ENCODE assay signal across 9 cellular contexts in the genomic region with DNA sequence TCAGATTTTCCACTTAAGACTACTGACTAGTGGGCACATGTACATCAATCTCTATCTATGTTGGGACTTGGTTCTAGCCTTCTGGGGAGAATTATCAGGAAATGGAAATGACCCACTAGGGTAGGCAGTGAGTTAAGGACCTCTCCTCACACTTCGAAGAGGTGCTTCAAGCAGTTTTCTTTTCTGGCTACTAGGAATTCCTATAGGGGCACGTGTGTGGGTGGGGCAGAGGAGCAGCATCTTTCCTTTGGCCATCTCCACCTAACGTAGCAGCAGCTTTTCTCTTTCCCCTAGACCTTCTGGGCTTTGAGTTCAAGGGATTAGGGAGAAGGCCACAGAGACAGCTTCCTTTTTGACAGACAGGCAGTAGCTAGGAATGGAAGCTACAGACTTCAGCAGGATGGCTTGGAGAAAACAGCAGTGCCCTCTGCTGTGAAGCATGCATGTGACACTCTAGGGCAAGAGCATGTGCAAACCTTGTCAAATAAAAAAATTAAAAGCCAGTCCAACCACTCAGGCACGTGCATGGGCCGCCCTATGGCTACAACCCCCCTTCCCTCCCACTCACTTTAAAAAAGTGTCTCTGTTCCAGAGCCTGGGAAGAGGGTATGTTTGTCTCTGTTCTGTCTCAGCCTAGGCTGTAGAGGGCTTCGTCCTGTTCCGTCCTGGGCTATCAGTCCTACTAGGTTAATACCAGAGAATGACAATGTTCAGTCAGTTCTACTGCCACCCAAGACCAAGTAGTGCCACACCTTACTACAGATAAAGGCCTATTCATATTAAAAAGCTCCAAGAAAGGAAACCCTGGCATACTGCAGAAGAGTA. TPM values are rescaled to one million over a fixed set of nuclear protein-coding genes. Genes with fewer than 3 reads are reported as not detected.
A peak's percentile ranks its signal among the peaks of the same experiment; 100 is the strongest.
DNase-seq lines count a peak whose midpoint lies in the region; ATAC-seq and TF ChIP-seq lines count a peak whose summit lies in the region.
"Had no signal": no experiment of that assay in that cellular context is flagged by ENCODE, and none has a peak within 500 bp of the region (broad histone marks: within the 10 kb centered on the region; RNA-seq: fewer than 3 reads in every experiment).

No MANE protein-coding gene starts in this region.

- ATAC-seq in esophagus mucosa: peak; percentile 74

- no peaks in the 10 kb centered on the region for H3K9me2 ChIP-seq in neural cell (ENCODE audit: insufficient read depth, low read length)

- H3K4me3 ChIP-seq in HFF-Myc (replicated peaks; ENCODE audit: low read depth, low read length): no peak overlapping the region
- H3K4me3 ChIP-seq in neural cell (ENCODE audit: low read length): no peak overlapping the region

- TF ChIP-seq EP300 in neural cell (conservative IDR thresholded peaks at IDR 0.05; ENCODE audit: poor library complexity, severe bottlenecking): no peak

- no peaks in the 10 kb centered on the region for H3K9me3 ChIP-seq in neural cell (ENCODE audit: low read length)
- H3K9me3 ChIP-seq: neutrophil had no signal

- H3K27me3 ChIP-seq in neural cell (ENCODE audit: insufficient read depth, low read depth, low read length): no peaks in the 10 kb centered on the region
- H3K27me3 ChIP-seq: neutrophil had no signal

- H3K27ac ChIP-seq in neural cell (ENCODE audit: low read length): no peak overlapping the region
- H3K27ac ChIP-seq: neutrophil had no signal

- no peaks in the 10 kb centered on the region for H4K20me1 ChIP-seq in neural cell (ENCODE audit: insufficient read depth)

- no peaks in the 10 kb centered on the region for H3F3A ChIP-seq in neural cell (ENCODE audit: insufficient read depth, low read length, poor library complexity, severe bottlenecking)

- no peak overlapping the region for H2AFZ ChIP-seq in neural cell (ENCODE audit: low read depth, low read length)

- H3K9ac ChIP-seq in neural cell (ENCODE audit: low read length): no peak overlapping the region

- H3K79me2 ChIP-seq in neural cell (replicated peaks; ENCODE audit: insufficient read depth, low read length): no peaks in the 10 kb centered on the region

- no peaks in the 10 kb centered on the region for H3K36me3 ChIP-seq in neural cell (ENCODE audit: insufficient read depth, low read length)

- peak; percentile 59 for TF ChIP-seq CTCF in HFF-Myc (IDR thresholded peaks at IDR 0.05; ENCODE audit: low read depth, low read length, missing control alignments)
- TF ChIP-seq CTCF in neural cell (IDR thresholded peaks at IDR 0.05; ENCODE audit: poor library complexity, severe bottlenecking): peak; percentile 68

- H3K4me2 ChIP-seq in neural cell (ENCODE audit: low read length): no peak overlapping the region

- DNase-seq in DMS 273 (lab: John Stamatoyannopoulos, UW; ENCODE audit: unreplicated experiment) (peak; percentile 74), HFF-Myc (ENCODE audit: extremely low read depth, low read depth) (peak; percentile 31), RPMI8226 (peak; percentile 49), KG1 (lab: John Stamatoyannopoulos, UW) (no peak), germinal center (ENCODE audit: low spot score) (no peak), LoVo (ENCODE audit: low spot score) (no peak)

- peak; percentile 73 for TF ChIP-seq RAD21 in neural cell (conservative IDR thresholded peaks at IDR 0.05)

TF ChIP-seq in neural cell, 6 proteins besides CTCF, POLR2A, EP300 and RAD21:
- TF ChIP-seq TAF1 (IDR thresholded peaks at IDR 0.05; ENCODE audit: low read depth) (no peak), SMC3 (conservative IDR thresholded peaks at IDR 0.05; ENCODE audit: poor library complexity) (peak; percentile 75)

RNA-seq across cellular contexts. Expression of a gene that starts 8.7 kb away (rescaled TPM):
- not detected for total RNA-seq in esophagus mucosa
- not detected in 2 replicates for polyA plus RNA-seq in neural cell
- not detected in 2 replicates for polyA minus RNA-seq in neural cell

RNA-seq across cellular contexts. Expression of a gene that starts 48.5 kb away (rescaled TPM):
- total RNA-seq in esophagus mucosa: 2.7 TPM
- polyA plus RNA-seq in neural cell: 0.71 and 1.3 TPM in 2 replicates
- 1.5 TPM in 2 replicates for polyA minus RNA-seq in neural cell

RNA-seq across cellular contexts. Expression of a gene that starts 54.9 kb away (rescaled TPM):
- total RNA-seq in esophagus mucosa: 12.6 TPM
- polyA plus RNA-seq in neural cell: 44.2 and 52.1 TPM in 2 replicates
- polyA minus RNA-seq in neural cell: 50.7 and 58.4 TPM in 2 replicates

Comparison
In these comparisons a context has a peak if more than half of its experiments do, and no peak if none do; other contexts are left out.
1. DNase-seq: peak in DMS 273 (single experiment), HFF-Myc (single experiment) and RPMI8226 (single experiment); none in KG1 (single experiment), germinal center (single experiment) and LoVo (single experiment).